In genomic region chr6:101706576-101706975, GRCh38 we compare ENCODE assay signal across 38 cellular contexts.
"Had no signal": no experiment of that assay in that cellular context is flagged by ENCODE, and none has a peak within 500 bp of the region (broad histone marks: within the 10 kb centered on the region; RNA-seq: fewer than 3 reads in every experiment).

No MANE protein-coding gene starts in this region.

- H3K27me3 ChIP-seq: MG63, Peyer's patch had no signal

- H3K4me1 Mint-ChIP-seq: activated CD4-positive, alpha-beta memory T cell treated with anti-CD3 and anti-CD28 coated beads, Interleukin-2, amount 10 ng/mL, durations not matched to agents 7 days and 5 days; activated CD8-positive, alpha-beta memory T cell treated with anti-CD3 and anti-CD28 coated beads, Interleukin-2, amount 10 ng/mL, durations not matched to agents 7 days and 5 days; activated naive CD4-positive, alpha-beta T cell treated with anti-CD3 and anti-CD28 coated beads, Interleukin-2, amount 10 ng/mL, durations not matched to agents 7 days and 5 days; activated naive CD8-positive, alpha-beta T cell treated with anti-CD3 and anti-CD28 coated beads, Interleukin-2, amount 50 U/mL, for 24 hours; brain had no signal

- H3K27ac Mint-ChIP-seq: activated CD4-positive, alpha-beta memory T cell treated with anti-CD3 and anti-CD28 coated beads, Interleukin-2, amount 10 ng/mL, durations not matched to agents 7 days and 5 days; activated CD8-positive, alpha-beta memory T cell treated with anti-CD3 and anti-CD28 coated beads, Interleukin-2, amount 10 ng/mL, durations not matched to agents 7 days and 5 days; activated naive CD4-positive, alpha-beta T cell treated with anti-CD3 and anti-CD28 coated beads, Interleukin-2, amount 10 ng/mL, durations not matched to agents 7 days and 5 days; activated naive CD8-positive, alpha-beta T cell; activated naive CD8-positive, alpha-beta T cell treated with anti-CD3 and anti-CD28 coated beads, Interleukin-2, amount 50 U/mL, for 24 hours; brain had no signal

- H3K9me3 ChIP-seq: MG63, Peyer's patch had no signal

- H3K36me3 Mint-ChIP-seq: activated CD8-positive, alpha-beta memory T cell treated with anti-CD3 and anti-CD28 coated beads, Interleukin-2, amount 10 ng/mL, durations not matched to agents 7 days and 5 days; activated naive CD4-positive, alpha-beta T cell treated with anti-CD3 and anti-CD28 coated beads, Interleukin-2, amount 10 ng/mL, durations not matched to agents 7 days and 5 days; activated naive CD8-positive, alpha-beta T cell; brain had no signal

- H3K27ac ChIP-seq: Peyer's patch, RWPE1, VCaP had no signal

- H3K27me3 Mint-ChIP-seq: activated CD4-positive, alpha-beta memory T cell treated with anti-CD3 and anti-CD28 coated beads, Interleukin-2, amount 10 ng/mL, durations not matched to agents 7 days and 5 days; activated CD8-positive, alpha-beta memory T cell treated with anti-CD3 and anti-CD28 coated beads, Interleukin-2, amount 10 ng/mL, durations not matched to agents 7 days and 5 days; activated naive CD4-positive, alpha-beta T cell treated with anti-CD3 and anti-CD28 coated beads, Interleukin-2, amount 10 ng/mL, durations not matched to agents 7 days and 5 days; activated naive CD8-positive, alpha-beta T cell; activated naive CD8-positive, alpha-beta T cell treated with anti-CD3 and anti-CD28 coated beads, Interleukin-2, amount 50 U/mL, for 24 hours had no signal

- H3K36me3 ChIP-seq: MG63, Peyer's patch had no signal

- DNase-seq: activated CD4-positive, alpha-beta memory T cell treated with anti-CD3 and anti-CD28 coated beads, Interleukin-2, amount 10 ng/mL, durations not matched to agents 7 days and 5 days; activated CD4-positive, alpha-beta T cell treated with anti-CD3 and anti-CD28 coated beads for 1 hour; activated CD4-positive, alpha-beta T cell treated with anti-CD3 and anti-CD28 coated beads for 48 hours; activated CD4-positive, CD25-positive, alpha-beta regulatory T cell; activated CD8-positive, alpha-beta memory T cell treated with anti-CD3 and anti-CD28 coated beads for 24 hours; activated CD8-positive, alpha-beta memory T cell treated with anti-CD3 and anti-CD28 coated beads, Interleukin-2, amount 10 ng/mL, durations not matched to agents 7 days and 5 days; activated CD8-positive, alpha-beta memory T cell treated with anti-CD3 and anti-CD28 coated beads, Interleukin-2, amount 50 U/mL, for 48 hours; activated effector memory CD4-positive, alpha-beta T cell treated with Interleukin-2 at 50 U/mL for 16 hours; activated naive CD4-positive, alpha-beta T cell treated with anti-CD3 and anti-CD28 coated beads, Interleukin-2, amount 10 ng/mL, durations not matched to agents 7 days and 5 days; activated naive CD8-positive, alpha-beta T cell treated with anti-CD3 and anti-CD28 coated beads, Interleukin-2, amount 50 U/mL, for 24 hours; activated T-cell treated with anti-CD3 and anti-CD28 coated beads, Interleukin-2, amount 50 U/mL, for 48 hours; anterior cingulate cortex; central memory CD4-positive, alpha-beta T cell; Kasumi-1; KG1; MG63; NCI-H1048; NCI-H1105 treated with DMSO at 0.1 percent for 48 hours; NCI-H1436; NCI-H1694; NCI-H1930; NCI-H2081 treated with DMSO at 0.1 percent for 48 hours; NCI-H2171; NCI-H510A treated with DMSO at 0.1 percent for 48 hours; NCI-H748 treated with DMSO at 0.1 percent for 48 hours; NK-92 treated with Interleukin-12 subunit alpha and Interleukin-12 subunit beta, amount 100 ng/mL, for 24 hours; PC-3; Peyer's patch; SIG-M5; SW 1271; T-helper 1 cell; T-helper 2 cell; T-helper 9 cell had no signal

- ATAC-seq: activated CD8-positive, alpha-beta memory T cell treated with anti-CD3 and anti-CD28 coated beads, Interleukin-2, amount 10 ng/mL, durations not matched to agents 7 days and 5 days; activated naive CD8-positive, alpha-beta T cell treated with anti-CD3 and anti-CD28 coated beads, Interleukin-2, amount 50 U/mL, for 24 hours; PC-3; Right ventricle myocardium inferior had no signal

- H3K4me3 ChIP-seq: MG63, Peyer's patch had no signal

- H3K4me3 Mint-ChIP-seq: activated CD4-positive, alpha-beta memory T cell treated with anti-CD3 and anti-CD28 coated beads, Interleukin-2, amount 10 ng/mL, durations not matched to agents 7 days and 5 days; activated CD8-positive, alpha-beta memory T cell treated with anti-CD3 and anti-CD28 coated beads, Interleukin-2, amount 10 ng/mL, durations not matched to agents 7 days and 5 days; activated naive CD4-positive, alpha-beta T cell treated with anti-CD3 and anti-CD28 coated beads, Interleukin-2, amount 10 ng/mL, durations not matched to agents 7 days and 5 days; activated naive CD8-positive, alpha-beta T cell; activated naive CD8-positive, alpha-beta T cell treated with anti-CD3 and anti-CD28 coated beads, Interleukin-2, amount 50 U/mL, for 24 hours; brain had no signal

- H3K4me1 ChIP-seq: Peyer's patch had no signal

- H3K9me3 Mint-ChIP-seq: activated CD4-positive, alpha-beta memory T cell treated with anti-CD3 and anti-CD28 coated beads, Interleukin-2, amount 10 ng/mL, durations not matched to agents 7 days and 5 days; activated naive CD4-positive, alpha-beta T cell treated with anti-CD3 and anti-CD28 coated beads, Interleukin-2, amount 10 ng/mL, durations not matched to agents 7 days and 5 days; activated naive CD8-positive, alpha-beta T cell treated with anti-CD3 and anti-CD28 coated beads, Interleukin-2, amount 50 U/mL, for 24 hours; brain had no signal
